In genomic region chr12:57022324-57022723, GRCh38 we compare ENCODE assay signal across 6 cellular contexts. TPM values are rescaled to one million over a fixed set of nuclear protein-coding genes. Genes with fewer than 3 reads are reported as not detected.
"Had no signal": no experiment of that assay in that cellular context is flagged by ENCODE, and none has a peak within 500 bp of the region (broad histone marks: within the 10 kb centered on the region; RNA-seq: fewer than 3 reads in every experiment).

No MANE protein-coding gene starts in this region.

RNA-seq across cellular contexts. Expression of gene TAC3, which starts 6.0 kb away (rescaled TPM):
- total RNA-seq: MCF 10A, NCI-H460, PC-9, Right ventricle myocardium inferior, RPMI7951, SJCRH30 had no signal

RNA-seq across cellular contexts. Expression of gene MYO1A, which starts 27.6 kb away (rescaled TPM):
- total RNA-seq: NCI-H460, PC-9, Right ventricle myocardium inferior, RPMI7951 had no signal
